In the genomic region with DNA sequence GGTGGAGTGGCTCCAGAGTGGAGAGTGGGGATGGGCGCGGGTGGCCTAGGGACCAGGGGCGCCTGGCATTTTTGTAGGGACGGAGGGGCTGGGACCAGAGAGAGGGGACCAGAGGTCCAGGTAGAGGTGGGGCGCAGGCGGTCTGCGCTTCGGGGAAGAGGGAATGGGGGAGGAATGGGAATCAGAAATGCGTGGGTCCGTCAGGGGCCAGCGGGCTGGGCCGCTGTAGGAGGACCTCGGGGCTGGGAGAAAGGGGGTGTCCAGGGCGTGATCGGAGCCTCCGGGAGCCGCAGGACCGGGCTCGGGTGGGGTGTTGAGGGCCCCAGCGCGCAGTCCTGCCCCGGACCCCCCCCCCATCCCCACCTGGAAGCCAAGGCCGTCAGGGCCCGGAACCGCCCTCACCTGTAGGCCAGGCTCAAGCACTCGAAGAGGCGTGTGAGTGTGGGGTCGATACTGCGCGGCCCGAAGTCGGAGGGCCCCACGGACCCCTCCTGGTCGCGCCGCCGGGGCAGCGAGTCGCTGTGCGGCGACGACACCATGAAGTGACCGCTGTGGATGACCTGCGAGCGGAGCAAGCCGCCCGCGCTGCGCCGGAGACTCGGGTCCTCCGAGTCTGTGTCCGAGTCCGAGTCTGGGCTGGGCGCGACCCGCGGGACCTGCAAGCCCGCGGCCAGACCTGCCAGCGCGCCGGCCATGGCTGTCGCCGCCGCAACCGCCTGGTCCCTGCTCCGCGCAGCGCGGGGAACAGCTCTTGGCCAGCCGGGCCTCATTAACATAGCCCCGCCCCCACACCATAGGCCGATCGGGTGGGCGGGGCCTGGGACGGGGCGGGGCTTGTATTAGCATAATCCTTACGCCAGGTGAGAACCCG, we compare ENCODE assay signal across 8 cellular contexts. TPM values are rescaled to one million over a fixed set of nuclear protein-coding genes. Genes with fewer than 3 reads are reported as not detected.
DNase-seq lines count a peak whose midpoint lies in the region; ATAC-seq and TF ChIP-seq lines count a peak whose summit lies in the region.

A gene with protein sequence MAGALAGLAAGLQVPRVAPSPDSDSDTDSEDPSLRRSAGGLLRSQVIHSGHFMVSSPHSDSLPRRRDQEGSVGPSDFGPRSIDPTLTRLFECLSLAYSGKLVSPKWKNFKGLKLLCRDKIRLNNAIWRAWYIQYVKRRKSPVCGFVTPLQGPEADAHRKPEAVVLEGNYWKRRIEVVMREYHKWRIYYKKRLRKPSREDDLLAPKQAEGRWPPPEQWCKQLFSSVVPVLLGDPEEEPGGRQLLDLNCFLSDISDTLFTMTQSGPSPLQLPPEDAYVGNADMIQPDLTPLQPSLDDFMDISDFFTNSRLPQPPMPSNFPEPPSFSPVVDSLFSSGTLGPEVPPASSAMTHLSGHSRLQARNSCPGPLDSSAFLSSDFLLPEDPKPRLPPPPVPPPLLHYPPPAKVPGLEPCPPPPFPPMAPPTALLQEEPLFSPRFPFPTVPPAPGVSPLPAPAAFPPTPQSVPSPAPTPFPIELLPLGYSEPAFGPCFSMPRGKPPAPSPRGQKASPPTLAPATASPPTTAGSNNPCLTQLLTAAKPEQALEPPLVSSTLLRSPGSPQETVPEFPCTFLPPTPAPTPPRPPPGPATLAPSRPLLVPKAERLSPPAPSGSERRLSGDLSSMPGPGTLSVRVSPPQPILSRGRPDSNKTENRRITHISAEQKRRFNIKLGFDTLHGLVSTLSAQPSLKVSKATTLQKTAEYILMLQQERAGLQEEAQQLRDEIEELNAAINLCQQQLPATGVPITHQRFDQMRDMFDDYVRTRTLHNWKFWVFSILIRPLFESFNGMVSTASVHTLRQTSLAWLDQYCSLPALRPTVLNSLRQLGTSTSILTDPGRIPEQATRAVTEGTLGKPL (minus strand): TSS at position 725 of the 871 bp plus-strand sequence. CDS start 30 bp downstream, at position 695.

- no peaks in the 10 kb centered on the region for H3K9me3 ChIP-seq in left lung

- no peak within 1 kb of the TSS for H3K27ac Mint-ChIP-seq in dendritic cell treated with granulocyte-macrophage colony-stimulating factor and Interleukin-4, amounts not matched to agents 40 ng/mL and 50 ng/mL, for 4 days

- H3K4me1 Mint-ChIP-seq in dendritic cell treated with granulocyte-macrophage colony-stimulating factor and Interleukin-4, amounts not matched to agents 40 ng/mL and 50 ng/mL, for 4 days (ENCODE audit: low read depth) = peaks cover 14% of the 10 kb centered on the region

- H3K9me3 Mint-ChIP-seq in dendritic cell treated with granulocyte-macrophage colony-stimulating factor and Interleukin-4, amounts not matched to agents 40 ng/mL and 50 ng/mL, for 4 days = no peaks in the 10 kb centered on the region

- H3K27me3 ChIP-seq in left lung = peaks cover 26 to 90% of the 10 kb centered on the region in 2 donors

- no peaks in the 10 kb centered on the region for H3K36me3 Mint-ChIP-seq in dendritic cell treated with granulocyte-macrophage colony-stimulating factor and Interleukin-4, amounts not matched to agents 40 ng/mL and 50 ng/mL, for 4 days (ENCODE audit: low read depth)

- H3K27ac ChIP-seq in left lung = no peak within 1 kb of the TSS

- DNase-seq in DMS79 treated with DMSO at 0.1 percent for 48 hours (lab: John Stamatoyannopoulos, UW) = peak; percentile 68
- DNase-seq in NCI-H1930 (lab: John Stamatoyannopoulos, UW) = peak; percentile 79 to 85
- DNase-seq in activated CD4-positive, alpha-beta T cell treated with anti-CD3 and anti-CD28 coated beads, Interleukin-2, amount 50 U/mL, for 24 hours (ENCODE audit: low read depth in 1 of 2, low spot score in 1 of 2) = peak; percentile 12 to 43
- DNase-seq in left lung = peak; percentile 81 to 93
- DNase-seq in stimulated activated CD4-positive, alpha-beta T cell treated with anti-CD3 and anti-CD28 coated beads, Interleukin-1b, Interleukin-23, amount 100 ng/mL, for 4 hours (ENCODE audit: low read depth in 2 of 2) = peak; percentile 34 to 60
- no peak for DNase-seq in NOMO-1 (lab: John Stamatoyannopoulos, UW; ENCODE audit: unreplicated experiment in 2 of 2)

- intact Hi-C loops in dendritic cell treated with granulocyte-macrophage colony-stimulating factor and Interleukin-4, amounts not matched to agents 40 ng/mL and 50 ng/mL, for 4 days (cut with micrococcal nuclease) = loop anchor here (10.0 kb wide), 1 partner anchor 231 kb away; no protein-coding TSS in a partner anchor
- intact Hi-C loops in left lung (cut with DNase I) = no loop called here

- peak within 1 kb of the TSS; percentile 29 to 47 for H3K4me3 ChIP-seq in left lung

- H3K27me3 Mint-ChIP-seq in dendritic cell treated with granulocyte-macrophage colony-stimulating factor and Interleukin-4, amounts not matched to agents 40 ng/mL and 50 ng/mL, for 4 days = peaks cover 96% of the 10 kb centered on the region

- no peaks in the 10 kb centered on the region for H3K36me3 ChIP-seq in left lung

- peak within 1 kb of the TSS; percentile 56 for H3K4me3 Mint-ChIP-seq in dendritic cell treated with granulocyte-macrophage colony-stimulating factor and Interleukin-4, amounts not matched to agents 40 ng/mL and 50 ng/mL, for 4 days

- peaks cover 11 to 21% of the 10 kb centered on the region in 2 donors for H3K4me1 ChIP-seq in left lung

- no peak for TF ChIP-seq CTCF in left lung (IDR thresholded peaks at IDR 0.05)

- ATAC-seq in left lung (peak; percentile 99), GM19467 (IDR thresholded peaks at IDR 0.05; ENCODE audit: unreplicated experiment) (no peak)

RNA-seq across cellular contexts. Expression of the gene that starts here (rescaled TPM):
- total RNA-seq in left lung = 1 to 10 TPM; 1.4 to 6.2 TPM

Comparison
In these comparisons a context has a peak if more than half of its experiments do, and no peak if none do; other contexts are left out.
1. DNase-seq: peak in DMS79 treated with DMSO at 0.1 percent for 48 hours (single experiment), NCI-H1930 (2 of 2), activated CD4-positive, alpha-beta T cell treated with anti-CD3 and anti-CD28 coated beads, Interleukin-2, amount 50 U/mL, for 24 hours (2 of 2), left lung (2 of 2) and stimulated activated CD4-positive, alpha-beta T cell treated with anti-CD3 and anti-CD28 coated beads, Interleukin-1b, Interleukin-23, amount 100 ng/mL, for 4 hours (2 of 2); none in NOMO-1 (0 of 2).